In the genomic region with DNA sequence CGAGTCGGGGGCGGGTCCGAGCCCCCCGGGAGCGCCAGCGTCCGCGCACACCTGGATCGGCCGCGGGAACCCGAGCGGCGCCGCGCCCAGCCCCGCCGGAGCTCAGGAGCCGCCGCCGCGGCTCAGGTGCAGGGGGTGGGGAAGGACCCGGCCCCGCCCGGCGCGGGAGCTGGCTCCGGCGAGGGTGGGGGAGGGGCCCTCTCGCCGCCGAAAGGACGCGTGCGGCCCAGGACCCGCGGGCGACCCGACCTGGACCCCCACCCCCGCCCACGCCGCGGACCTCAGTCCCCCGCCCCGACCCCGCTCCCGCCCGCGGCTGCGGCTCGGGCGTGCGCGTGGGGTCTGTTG, we compare ENCODE assay signal across 9 cellular contexts. TPM values are rescaled to one million over a fixed set of nuclear protein-coding genes. Genes with fewer than 3 reads are reported as not detected.
DNase-seq lines count a peak whose midpoint lies in the region; ATAC-seq and TF ChIP-seq lines count a peak whose summit lies in the region.
"Had no signal": no experiment of that assay in that cellular context is flagged by ENCODE, and none has a peak within 500 bp of the region (broad histone marks: within the 10 kb centered on the region; RNA-seq: fewer than 3 reads in every experiment).

TSS of gene SHANK2 (minus strand) at position 144 of the 348 bp plus-strand sequence. CDS start 105,251 bp downstream, outside the sequence.

- H2BK15ac ChIP-seq in IMR-90 (ENCODE audit: low read depth, low read length) = no peak within 1 kb of the TSS

- H3K4me3 ChIP-seq in ACC112 (ENCODE audit: low read depth, low read length) (peak within 1 kb of the TSS; percentile 90), IMR-90 (ENCODE audit: insufficient read depth, low read depth, low read length) (peak within 1 kb of the TSS; percentile 62), esophagus (ENCODE audit: low read depth in 1 of 2, low read length in 2 of 2) (peak within 1 kb of the TSS; percentile 56 to 68)

- BruUV-seq in IMR-90 (replicated peaks; lab: Mats Ljungman, UMichigan) = no TSS peak

- no peaks in the 10 kb centered on the region for H3K9me3 ChIP-seq in IMR-90 (ENCODE audit: control insufficient read depth, insufficient read depth, low read length)
- H3K9me3 ChIP-seq in esophagus (ENCODE audit: control insufficient read depth in 2 of 2, insufficient read depth in 1 of 2, low read depth in 1 of 2, low read length in 1 of 2) = no peaks in the 10 kb centered on the region

- no peak for TF ChIP-seq RAD21 in IMR-90 (IDR thresholded peaks at IDR 0.05; ENCODE audit: low read length)

- 0% methylated on average over 27 of the region's 55 CpGs; no CpG with 5 or more reads in 1 of the 2 experiments for WGBS in IMR-90 (ENCODE audit: extremely low coverage in 2 of 2, insufficient read length in 1 of 2), 2 experiments
- 0 to 2% methylated on average over 24 to 55 of the region's 55 CpGs for WGBS in esophagus, 2 donors

- H3K79me2 ChIP-seq in ACC112 (ENCODE audit: control insufficient read depth, insufficient read depth, low read length, unreplicated experiment) = no peaks in the 10 kb centered on the region

- peaks cover 0 to 14% (median 6%) of the 10 kb centered on the region in 4 donors for H3K4me1 Mint-ChIP-seq in naive thymus-derived CD8-positive, alpha-beta T cell

- peaks cover 0 to 5% (median 0%) of the 10 kb centered on the region in 9 donors for H3K9me3 Mint-ChIP-seq in naive thymus-derived CD8-positive, alpha-beta T cell
- H3K9me3 Mint-ChIP-seq in activated naive CD4-positive, alpha-beta T cell treated with anti-CD3 and anti-CD28 coated beads, Interleukin-2, amount 50 U/mL, for 72 hours = no peaks in the 10 kb centered on the region
- H3K9me3 Mint-ChIP-seq: immature natural killer cell had no signal

- peak within 1 kb of the TSS; percentile 28; the same call in 1 of the 2 replicates for H3K14ac ChIP-seq in IMR-90 (replicated peaks; ENCODE audit: low read depth, low read length)

- peak within 1 kb of the TSS; percentile 47; the same call in 1 of the 2 replicates for H3K4ac ChIP-seq in IMR-90 (ENCODE audit: low read depth, low read length)

- POLR2A ChIA-PET in IMR-90 (lab: Charles Lee; ENCODE audit: unreplicated experiment) = no interaction called here
- POLR2A ChIA-PET in naive thymus-derived CD8-positive, alpha-beta T cell (lab: Charles Lee) = no interaction called here

- H4K8ac ChIP-seq in IMR-90 (ENCODE audit: low read depth in 2 of 2, low read length in 2 of 2) = peak within 1 kb of the TSS; percentile 65 to 78

- no peaks in the 10 kb centered on the region for H3K9me1 ChIP-seq in IMR-90 (ENCODE audit: insufficient read depth, low read length)

- H2AFZ ChIP-seq in ACC112 (ENCODE audit: low read length, unreplicated experiment) = peak within 1 kb of the TSS; percentile 78
- peak within 1 kb of the TSS; percentile 82 for H2AFZ ChIP-seq in IMR-90 (replicated peaks; ENCODE audit: low read length, poor library complexity)

- peaks cover 0 to 3% (median 0%) of the 10 kb centered on the region in 3 donors for H3K36me3 Mint-ChIP-seq in naive thymus-derived CD8-positive, alpha-beta T cell
- H3K36me3 Mint-ChIP-seq in activated naive CD4-positive, alpha-beta T cell treated with anti-CD3 and anti-CD28 coated beads, Interleukin-2, amount 50 U/mL, for 72 hours = peaks cover 0 to 5% of the 10 kb centered on the region in 2 donors
- H3K36me3 Mint-ChIP-seq: immature natural killer cell had no signal

- H4K91ac ChIP-seq in IMR-90 (ENCODE audit: insufficient read depth, low read depth, low read length) = peak within 1 kb of the TSS; percentile 53

- DNase-seq in IMR-90 = no peak
- no peak for DNase-seq in naive thymus-derived CD8-positive, alpha-beta T cell
- no peak for DNase-seq in amygdala (lab: John Stamatoyannopoulos, UW)
- DNase-seq in activated naive CD4-positive, alpha-beta T cell treated with anti-CD3 and anti-CD28 coated beads, Interleukin-2, amount 50 U/mL, for 72 hours (ENCODE audit: low spot score in 2 of 2) = no peak
- DNase-seq in MV-4-11 (lab: John Stamatoyannopoulos, UW) = no peak
- DNase-seq: immature natural killer cell had no signal

- dilution Hi-C loops in IMR-90 (cut with HindIII; ENCODE audit: low sequenced_read_pairs, unreplicated experiment) = no loop called here

- H3K27me3 ChIP-seq in ACC112 (ENCODE audit: insufficient read depth, low read length) = no peaks in the 10 kb centered on the region
- peaks cover 4% of the 10 kb centered on the region; the same call in 1 of the 2 replicates for H3K27me3 ChIP-seq in IMR-90 (ENCODE audit: control insufficient read depth, insufficient read depth, low read length)
- peaks cover 0 to 5% of the 10 kb centered on the region in 2 donors for H3K27me3 ChIP-seq in esophagus (ENCODE audit: control insufficient read depth in 1 of 2, insufficient read depth in 2 of 2, low read length in 2 of 2)

- peak within 1 kb of the TSS in 6 of 10 donors; percentile 11 to 58 (median 34) for H3K4me3 Mint-ChIP-seq in naive thymus-derived CD8-positive, alpha-beta T cell
- H3K4me3 Mint-ChIP-seq: immature natural killer cell had no signal

- peaks cover 14% of the 10 kb centered on the region for H3K4me1 ChIP-seq in ACC112 (ENCODE audit: control insufficient read depth, insufficient read depth, low read length, unreplicated experiment)
- peaks cover 7% of the 10 kb centered on the region for H3K4me1 ChIP-seq in IMR-90 (ENCODE audit: control insufficient read depth, insufficient read depth, low read length)
- H3K4me1 ChIP-seq in esophagus (ENCODE audit: control insufficient read depth in 2 of 2, insufficient read depth in 2 of 2, low read length in 1 of 2) = peaks cover 4 to 7% of the 10 kb centered on the region in 2 donors

- H3K9ac ChIP-seq in IMR-90 (ENCODE audit: low read depth, low read length) = peak within 1 kb of the TSS; percentile 80

- H3K4me2 ChIP-seq in IMR-90 (ENCODE audit: low read depth, low read length) = peak within 1 kb of the TSS; percentile 72

- H3K27ac ChIP-seq in ACC112 (ENCODE audit: low read depth, low read length) (peak within 1 kb of the TSS; percentile 40; the same call in 1 of the 2 replicates), IMR-90 (ENCODE audit: insufficient read depth, low read length) (peak within 1 kb of the TSS; percentile 72), esophagus (ENCODE audit: low read depth in 2 of 2, low read length in 1 of 2) (peak within 1 kb of the TSS; percentile 37 to 42)

- in situ Hi-C loops in IMR-90 (cut with MboI; ENCODE audit: low sequenced_read_pairs) = no loop called here

- H2BK5ac ChIP-seq in IMR-90 (ENCODE audit: low read depth, low read length, poor library complexity, severe bottlenecking) = peak within 1 kb of the TSS; percentile 48

- H2BK120ac ChIP-seq in IMR-90 (ENCODE audit: low read depth, low read length) = peak within 1 kb of the TSS; percentile 86

- no peak for TF ChIP-seq POLR2A in IMR-90 (IDR thresholded peaks at IDR 0.05; ENCODE audit: low read depth, low read length)

- peak within 1 kb of the TSS; percentile 22 for H3K56ac ChIP-seq in IMR-90 (ENCODE audit: extremely low read depth, insufficient read depth, low read length)

- H4K20me1 ChIP-seq in IMR-90 (ENCODE audit: insufficient read depth, low read length) = no peaks in the 10 kb centered on the region

- H2AK9ac ChIP-seq in IMR-90 (replicated peaks; ENCODE audit: low read depth, low read length, poor library complexity) = peak within 1 kb of the TSS; percentile 75

- peak within 1 kb of the TSS; percentile 12 for H3K18ac ChIP-seq in IMR-90 (ENCODE audit: low read depth, low read length)

- TF ChIP-seq CTCF in IMR-90 (conservative IDR thresholded peaks at IDR 0.05; ENCODE audit: low read depth, low read length) = no peak

- H2AK5ac ChIP-seq in IMR-90 (ENCODE audit: low read depth, low read length) = no peak within 1 kb of the TSS

- ATAC-seq in IMR-90 (ENCODE audit: low read depth) = peak; percentile 15
- no peak for ATAC-seq in naive thymus-derived CD8-positive, alpha-beta T cell
- no peak for ATAC-seq in activated naive CD4-positive, alpha-beta T cell treated with anti-CD3 and anti-CD28 coated beads, Interleukin-2, amount 50 U/mL, for 72 hours
- no peak for ATAC-seq in HG02623 (IDR thresholded peaks at IDR 0.05; ENCODE audit: unreplicated experiment)

- H4K5ac ChIP-seq in IMR-90 (ENCODE audit: low read depth, low read length) = peak within 1 kb of the TSS; percentile 27

- H3K36me3 ChIP-seq in ACC112 (ENCODE audit: insufficient read depth, low read length) (no peaks in the 10 kb centered on the region), IMR-90 (ENCODE audit: control insufficient read depth, insufficient read depth, low read length) (no peaks in the 10 kb centered on the region), esophagus (ENCODE audit: control insufficient read depth in 2 of 2, insufficient read depth in 2 of 2, low read length in 1 of 2) (no peaks in the 10 kb centered on the region)

- peaks cover 0 to 6% of the 10 kb centered on the region in 2 experiments; a peak in 2 of 4 replicates for H3K79me1 ChIP-seq in IMR-90 (ENCODE audit: low read depth in 1 of 2, low read length in 2 of 2)

- intact Hi-C loops in IMR-90 (cut with micrococcal nuclease) = loop anchor here (2.0 to 10.0 kb wide), 3 partner anchors 85 to 138 kb away; no protein-coding TSS in a partner anchor

- H3K23ac ChIP-seq in IMR-90 (ENCODE audit: low read depth, low read length) = 0 out of 2 replicates have a peak within 1 kb of the TSS, but pooled peaks have one; percentile 59

- peak within 1 kb of the TSS; percentile 40 for H2BK20ac ChIP-seq in IMR-90 (ENCODE audit: low read depth, low read length)

- H3K27me3 Mint-ChIP-seq in naive thymus-derived CD8-positive, alpha-beta T cell = peaks cover 32 to 70% (median 58%) of the 10 kb centered on the region in 5 donors

- CTCF ChIA-PET in IMR-90 (lab: Yijun Ruan, JAX) = interaction anchor here (1.1 to 1.3 kb wide), 3 partner anchors 10 to 165 kb away, joined by 3 to 6 read pairs (median 3); no protein-coding TSS in a partner anchor

- H3K27ac Mint-ChIP-seq in naive thymus-derived CD8-positive, alpha-beta T cell = no peak within 1 kb of the TSS
- no peak within 1 kb of the TSS for H3K27ac Mint-ChIP-seq in activated naive CD4-positive, alpha-beta T cell treated with anti-CD3 and anti-CD28 coated beads, Interleukin-2, amount 50 U/mL, for 72 hours
- H3K27ac Mint-ChIP-seq: immature natural killer cell had no signal

RNA-seq across cellular contexts. Expression of gene SHANK2, which starts in this region (rescaled TPM):
- 0.83 and 1.6 TPM in 2 replicates for total RNA-seq in IMR-90 (2012; rRNA removed)
- polyA plus RNA-seq in IMR-90 (2012; rRNA removed) (2.2 and 2.8 TPM in 2 replicates), esophagus (1 to 10 TPM in 1 of 2 donors, under 1 TPM in 1; 0.84 to 4.4 TPM)
- 0.53 and 1.1 TPM in 2 replicates for polyA plus RNA-seq in IMR-90 (2012; cell fraction: cytosol; rRNA removed)
- 7.0 and 7.7 TPM in 2 replicates for polyA plus RNA-seq in IMR-90 (2012; cell fraction: nucleus; rRNA removed; ENCODE audit: low replicate concordance)
- total RNA-seq in naive thymus-derived CD8-positive, alpha-beta T cell = not detected
- polyA plus RNA-seq in naive thymus-derived CD8-positive, alpha-beta T cell = not detected
- not detected for total RNA-seq in activated naive CD4-positive, alpha-beta T cell treated with anti-CD3 and anti-CD28 coated beads, Interleukin-2, amount 50 U/mL, for 72 hours
- polyA plus RNA-seq: immature natural killer cell had no signal
